Comparison of ENCODE assay signal across 8 cellular contexts in the genomic region with DNA sequence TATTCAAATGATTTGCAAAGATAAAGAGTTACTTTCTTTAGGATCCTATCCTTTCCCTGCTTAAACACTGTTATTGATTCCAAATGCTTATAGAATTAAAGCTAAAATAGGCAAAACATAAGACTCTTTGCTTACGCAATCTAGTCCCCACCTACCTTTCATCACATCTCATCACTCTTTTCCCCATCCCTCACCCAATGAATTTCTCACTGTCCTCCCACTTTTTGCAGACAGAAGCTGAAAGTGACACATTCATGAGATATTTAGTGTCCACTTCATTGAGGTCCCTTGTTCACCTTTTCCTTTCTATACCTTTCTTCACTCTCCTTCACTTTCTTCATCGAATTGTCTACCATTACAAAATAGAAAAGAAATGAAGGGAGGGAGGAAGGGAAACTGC. TPM values are rescaled to one million over a fixed set of nuclear protein-coding genes. Genes with fewer than 3 reads are reported as not detected.
A peak's percentile ranks its signal among the peaks of the same experiment; 100 is the strongest.
DNase-seq lines count a peak whose midpoint lies in the region; ATAC-seq, FAIRE-seq and TF ChIP-seq lines count a peak whose summit lies in the region.

No MANE protein-coding gene starts in this region.

- CTCF ChIA-PET in HepG2 (lab: Yijun Ruan, JAX; ENCODE audit: low intra/inter-chr PET ratio, low total read pairs): no interaction called here

- no peaks in the 10 kb centered on the region for H4K20me1 ChIP-seq in HepG2 (ENCODE audit: insufficient read depth, low read length)

- POLR2A ChIA-PET in HepG2 (lab: Yijun Ruan, JAX): no interaction called here

- TF ChIP-seq EP300 in HepG2 (IDR thresholded peaks at IDR 0.05; ENCODE audit: low read depth in 2 of 2, low read length in 2 of 2): no peak
- TF ChIP-seq EP300 in HepG2 (CRISPR knock-in tag; IDR thresholded peaks at IDR 0.05; ENCODE audit: borderline replicate concordance): no peak

- no peak for TF ChIP-seq RAD21 in HepG2 (CRISPR knock-in tag; IDR thresholded peaks at IDR 0.05)

- H3K27ac ChIP-seq in HepG2 (ENCODE audit: extremely low read length, insufficient read depth, low read length) (no peak overlapping the region), right lobe of liver (no peak overlapping the region), WERI-Rb-1 (peak overlapping the region; percentile 35; the same call in 1 of the 2 replicates)

- no peak for FAIRE-seq in HepG2 (lab: Jason Lieb, UNC)
- peak; percentile 30 for FAIRE-seq in islet of Langerhans (lab: Jason Lieb, UNC)
- FAIRE-seq in GM12891 (lab: Jason Lieb, UNC): no peak

- ATAC-seq in HepG2: no peak
- no peak for ATAC-seq in right lobe of liver
- no peak for ATAC-seq in HG03108 (IDR thresholded peaks at IDR 0.05; ENCODE audit: unreplicated experiment)

- TF ChIP-seq POLR2A in HepG2 (IDR thresholded peaks at IDR 0.05; ENCODE audit: insufficient read depth in 1 of 2, low read depth in 2 of 2, low read length in 2 of 2) (no peak), right lobe of liver (IDR thresholded peaks at IDR 0.05) (no peak), lower leg skin (IDR thresholded peaks at IDR 0.05) (no peak), GM12891 (IDR thresholded peaks at IDR 0.05; ENCODE audit: low read depth, low read length) (no peak)

- H3K4me2 ChIP-seq in HepG2 (ENCODE audit: low read depth, low read length): peak overlapping the region; percentile 74

- intact Hi-C loops in HepG2 (cut with micrococcal nuclease; ENCODE audit: unreplicated experiment) (no loop called here), right lobe of liver (cut with DNase I) (no loop called here), lower leg skin (cut with DNase I; ENCODE audit: low total_unique reads) (no loop called here)

- no peak for DNase-seq in HepG2 (ENCODE audit: low spot score)
- no peak for DNase-seq in right lobe of liver
- no peak for DNase-seq in WERI-Rb-1
- DNase-seq in lower leg skin (ENCODE audit: low spot score in 2 of 2): no peak
- DNase-seq in GM12891 (ENCODE audit: insufficient read length, low spot score): no peak
- DNase-seq in CD1c-positive myeloid dendritic cell (ENCODE audit: extremely low spot score): no peak

- H3K36me3 ChIP-seq in HepG2 (replicated peaks in 1 of 2; ENCODE audit: control insufficient read depth in 1 of 2, insufficient read depth in 2 of 2, low read length in 2 of 2) (no peaks in the 10 kb centered on the region), right lobe of liver (no peaks in the 10 kb centered on the region), WERI-Rb-1 (0 out of 2 replicates have a peak, but pooled peaks cover 2% of the 10 kb centered on the region)

- H3K4me3 ChIP-seq in HepG2 (replicated peaks in 1 of 3; ENCODE audit: insufficient read depth in 1 of 3, low read depth in 2 of 3, low read length in 3 of 3) (peak overlapping the region; percentile 75 to 84 (median 78); a peak in 3 of 6 replicates), right lobe of liver (no peak overlapping the region), WERI-Rb-1 (ENCODE audit: low read depth, low read length) (peak overlapping the region; percentile 91), lower leg skin (ENCODE audit: low read depth, poor library complexity, severe bottlenecking) (no peak overlapping the region)

- no peak overlapping the region for H3K9ac ChIP-seq in HepG2 (ENCODE audit: insufficient read depth, low read depth, low read length)

- H2AFZ ChIP-seq in HepG2 (ENCODE audit: low read length): no peak overlapping the region

- H3K9me3 ChIP-seq in HepG2 (ENCODE audit: low read length) (no peaks in the 10 kb centered on the region), right lobe of liver (no peaks in the 10 kb centered on the region), WERI-Rb-1 (ENCODE audit: severe bottlenecking) (no peaks in the 10 kb centered on the region)

- H3K4me1 ChIP-seq in HepG2 (ENCODE audit: insufficient read depth, low read length) (no peaks in the 10 kb centered on the region), right lobe of liver (no peaks in the 10 kb centered on the region)

- TF ChIP-seq CTCF in HepG2 (CRISPR knock-in tag; IDR thresholded peaks at IDR 0.05) (no peak), right lobe of liver (IDR thresholded peaks at IDR 0.05) (no peak), WERI-Rb-1 (IDR thresholded peaks at IDR 0.05; ENCODE audit: low read depth, low read length) (no peak), lower leg skin (IDR thresholded peaks at IDR 0.05) (no peak)

- in situ Hi-C loops in HepG2 (cut with HindIII; ENCODE audit: extremely low pct_ligation_motif_present, low pct_unique_long_range_greater_than_20kb): no loop called here

- no TSS peak for BruUV-seq in HepG2 (replicated peaks; lab: Mats Ljungman, UMichigan)

- 45% methylated on average over 2 of the region's 2 CpGs for WGBS in HepG2 (ENCODE audit: low lambda C conversion rate)
- 40% methylated on average over 2 of the region's 2 CpGs for whole genome bisulfite sequencing in right lobe of liver (ENCODE audit: insufficient coverage, low coverage, low lambda C conversion rate, missing lambda C conversion rate)
- WGBS in lower leg skin, 2 donors: 39 to 44% methylated on average over 2 of the region's 2 CpGs

- no peaks in the 10 kb centered on the region; a peak in 1 of 5 replicates for H3K27me3 ChIP-seq in HepG2 (ENCODE audit: control insufficient read depth in 1 of 2, insufficient read depth in 2 of 2, low read length in 2 of 2)
- no peaks in the 10 kb centered on the region for H3K27me3 ChIP-seq in right lobe of liver
- H3K27me3 ChIP-seq in WERI-Rb-1 (ENCODE audit: insufficient read depth, low read depth, severe bottlenecking): peaks cover 6% of the 10 kb centered on the region

- no peaks in the 10 kb centered on the region for H3K79me2 ChIP-seq in HepG2 (ENCODE audit: insufficient read depth, low read length)

TF ChIP-seq in HepG2, 621 proteins besides CTCF, POLR2A, EP300 and RAD21 (continues in another document):
- TF ChIP-seq CEBPB (IDR thresholded peaks at IDR 0.05; ENCODE audit: borderline replicate concordance, low read depth, low read length): peak; percentile 52; the same call in 1 of the 2 replicates

TF ChIP-seq in GM12891, 5 proteins besides CTCF, POLR2A, EP300 and RAD21 (continues in another document):
- TF ChIP-seq SPI1 (IDR thresholded peaks at IDR 0.05; ENCODE audit: low read depth, low read length) (no peak), TAF1 (IDR thresholded peaks at IDR 0.05; ENCODE audit: low read depth, low read length) (no peak), POU2F2 (IDR thresholded peaks at IDR 0.05; ENCODE audit: low read depth, low read length) (no peak)

RNA-seq across cellular contexts. Expression of a gene that starts 0.4 kb away (rescaled TPM):
- not detected in 2 replicates for total RNA-seq in HepG2 (2016; rRNA removed; fragmentation: Illumina TruSeq; extraction: Trizol)
- not detected in 2 replicates for total RNA-seq in HepG2 (2016; cell fraction: cytosol; rRNA removed; fragmentation: Illumina TruSeq; extraction: Trizol; ENCODE audit: low read depth)
- total RNA-seq in HepG2 (2016; cell fraction: insoluble cytoplasmic fraction; rRNA removed; fragmentation: Illumina TruSeq; extraction: Trizol): 0.02 TPM in 1 of 2 replicates, not detected in the other
- not detected in 2 replicates for total RNA-seq in HepG2 (2016; cell fraction: membrane; rRNA removed; fragmentation: Illumina TruSeq; extraction: Trizol)
- 0.09 TPM in 1 of 2 replicates, not detected in the other for total RNA-seq in HepG2 (2016; cell fraction: nucleus; rRNA removed; fragmentation: Illumina TruSeq; extraction: Trizol)
- polyA plus RNA-seq in HepG2 (2011; rRNA removed): 0.03 TPM in 1 of 2 replicates, not detected in the other
- not detected in 2 replicates for polyA plus RNA-seq in HepG2 (2011; cell fraction: cytosol; rRNA removed)
- 0.03 TPM in 1 of 2 replicates, not detected in the other for polyA plus RNA-seq in HepG2 (2011; cell fraction: nucleus; rRNA removed)
- not detected in 2 replicates for polyA plus RNA-seq in HepG2 (2012)
- not detected in 2 replicates for polyA plus RNA-seq in HepG2 (2016; cell fraction: cytosol; fragmentation: Illumina TruSeq; extraction: Trizol; ENCODE audit: low read depth)
- not detected in 2 replicates for polyA plus RNA-seq in HepG2 (2016; cell fraction: insoluble cytoplasmic fraction; fragmentation: Illumina TruSeq; extraction: Trizol; ENCODE audit: low read depth)
- polyA plus RNA-seq in HepG2 (2016; cell fraction: membrane; fragmentation: Illumina TruSeq; extraction: Trizol; ENCODE audit: low read depth): not detected in 2 replicates
- polyA plus RNA-seq in HepG2 (2016; cell fraction: nucleus; fragmentation: Illumina TruSeq; extraction: Trizol; ENCODE audit: insufficient read depth, low read depth): not detected in 2 replicates
- not detected in 2 replicates for polyA minus RNA-seq in HepG2 (2011; rRNA and poly(A)+ RNA removed; ENCODE audit: low replicate concordance)
- not detected in 2 replicates for polyA minus RNA-seq in HepG2 (2011; cell fraction: cytosol; rRNA and poly(A)+ RNA removed)
- polyA minus RNA-seq in HepG2 (2011; cell fraction: nucleus; rRNA and poly(A)+ RNA removed): 0.12 TPM in 1 of 2 replicates, not detected in the other
- total RNA-seq in right lobe of liver: not detected
- under 1 TPM in 1 of 4 donors, not detected in 3; 0.10 TPM for total RNA-seq in lower leg skin
- polyA plus RNA-seq in GM12891 (2012; ENCODE audit: low read depth, missing spikeins): not detected

RNA-seq across cellular contexts. Expression of a gene that starts 0.6 kb away (rescaled TPM):
- total RNA-seq in HepG2 (2016; rRNA removed; fragmentation: Illumina TruSeq; extraction: Trizol) (3.8 and 5.5 TPM in 2 replicates), right lobe of liver (under 1 TPM in 5 of 6 experiments, not detected in 1; 0.04 to 0.60 (median 0.32) TPM), lower leg skin (1 to 10 TPM; 1.2 to 3.8 (median 3.3) TPM)
- total RNA-seq in HepG2 (2016; cell fraction: cytosol; rRNA removed; fragmentation: Illumina TruSeq; extraction: Trizol; ENCODE audit: low read depth): 0.20 and 0.26 TPM in 2 replicates
- 3.9 and 5.0 TPM in 2 replicates for total RNA-seq in HepG2 (2016; cell fraction: insoluble cytoplasmic fraction; rRNA removed; fragmentation: Illumina TruSeq; extraction: Trizol)
- 0.76 and 1.2 TPM in 2 replicates for total RNA-seq in HepG2 (2016; cell fraction: membrane; rRNA removed; fragmentation: Illumina TruSeq; extraction: Trizol)
- total RNA-seq in HepG2 (2016; cell fraction: nucleus; rRNA removed; fragmentation: Illumina TruSeq; extraction: Trizol): 5.3 and 5.8 TPM in 2 replicates
- 6.0 and 6.8 TPM in 2 replicates for polyA plus RNA-seq in HepG2 (2011; rRNA removed)
- 1.5 and 3.5 TPM in 2 replicates for polyA plus RNA-seq in HepG2 (2011; cell fraction: cytosol; rRNA removed)
- polyA plus RNA-seq in HepG2 (2011; cell fraction: nucleus; rRNA removed): 7.7 and 9.9 TPM in 2 replicates
- 8.0 and 10.5 TPM in 2 replicates for polyA plus RNA-seq in HepG2 (2012)
- 0.06 and 0.08 TPM in 2 replicates for polyA plus RNA-seq in HepG2 (2016; cell fraction: cytosol; fragmentation: Illumina TruSeq; extraction: Trizol; ENCODE audit: low read depth)
- 3.7 and 3.9 TPM in 2 replicates for polyA plus RNA-seq in HepG2 (2016; cell fraction: insoluble cytoplasmic fraction; fragmentation: Illumina TruSeq; extraction: Trizol; ENCODE audit: low read depth)
- polyA plus RNA-seq in HepG2 (2016; cell fraction: membrane; fragmentation: Illumina TruSeq; extraction: Trizol; ENCODE audit: low read depth): 0.31 and 0.42 TPM in 2 replicates
- 10.3 and 10.6 TPM in 2 replicates for polyA plus RNA-seq in HepG2 (2016; cell fraction: nucleus; fragmentation: Illumina TruSeq; extraction: Trizol; ENCODE audit: insufficient read depth, low read depth)
- 2.0 TPM in 1 of 2 replicates, not detected in the other for polyA minus RNA-seq in HepG2 (2011; rRNA and poly(A)+ RNA removed; ENCODE audit: low replicate concordance)
- polyA minus RNA-seq in HepG2 (2011; cell fraction: cytosol; rRNA and poly(A)+ RNA removed): 2.3 and 2.9 TPM in 2 replicates
- 9.5 and 12.7 TPM in 2 replicates for polyA minus RNA-seq in HepG2 (2011; cell fraction: nucleus; rRNA and poly(A)+ RNA removed)
- 0.14 TPM for polyA plus RNA-seq in GM12891 (2012; ENCODE audit: low read depth, missing spikeins)

Comparison
In these comparisons a context has a peak if more than half of its experiments do, and no peak if none do; other contexts are left out.
1. H3K4me3 ChIP-seq: peak in HepG2 (3 of 3) and WERI-Rb-1 (single experiment); none in right lobe of liver (0 of 3) and lower leg skin (single experiment).